In the genomic region with DNA sequence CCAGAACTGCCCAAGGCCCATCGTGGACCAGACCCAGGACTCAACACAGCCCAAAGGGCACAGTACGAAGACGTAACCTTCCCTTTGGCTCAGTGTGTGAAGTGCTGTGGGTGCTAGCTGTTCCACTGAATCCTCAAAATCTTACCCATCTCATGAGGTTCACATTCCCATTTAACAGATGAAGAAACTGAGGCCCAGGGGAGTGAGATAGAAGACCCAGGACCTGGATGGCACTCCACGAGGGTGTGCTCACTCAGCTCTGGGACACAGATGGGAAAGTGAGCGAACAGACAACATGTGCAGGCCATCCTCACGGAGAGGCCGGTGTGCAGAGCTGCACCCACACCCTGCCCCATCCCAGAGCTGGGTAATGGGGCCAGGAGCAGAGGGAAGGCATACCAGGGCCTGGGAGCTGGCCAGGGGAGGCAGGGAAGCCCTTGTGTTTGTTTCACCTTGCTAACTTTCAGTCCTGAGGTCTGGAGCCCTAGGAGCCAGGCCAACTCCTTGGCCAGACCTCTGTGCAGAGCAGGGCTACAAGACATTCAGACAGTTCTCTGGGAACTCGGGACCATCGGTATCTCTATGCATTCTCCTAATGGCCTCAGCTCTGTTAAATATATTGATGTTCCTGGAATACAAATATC, we compare ENCODE assay signal across 20 cellular contexts.
DNase-seq lines count a peak whose midpoint lies in the region; ATAC-seq, FAIRE-seq and TF ChIP-seq lines count a peak whose summit lies in the region.
"Had no signal": no experiment of that assay in that cellular context is flagged by ENCODE, and none has a peak within 500 bp of the region (broad histone marks: within the 10 kb centered on the region; RNA-seq: fewer than 3 reads in every experiment).

No MANE protein-coding gene starts in this region.

- H3K4me1 ChIP-seq in BLaER1 (peaks cover 58% of the 10 kb centered on the region), IMR-90 (ENCODE audit: control insufficient read depth, insufficient read depth, low read length) (peaks cover 29% of the 10 kb centered on the region), mesenchymal stem cell (ENCODE audit: control insufficient read depth, insufficient read depth, low read depth, low read length) (peaks cover 54% of the 10 kb centered on the region)

- no peak overlapping the region for H3K4me3 Mint-ChIP-seq in brain
- H3K4me3 Mint-ChIP-seq: B cell; CD4-positive, alpha-beta T cell; HFFc6 had no signal

- no peak for TF ChIP-seq POLR2A in IMR-90 (IDR thresholded peaks at IDR 0.05; ENCODE audit: low read depth, low read length)

- H2BK20ac ChIP-seq in IMR-90 (ENCODE audit: low read depth, low read length), result no peak overlapping the region

- no peaks in the 10 kb centered on the region for H3K36me3 Mint-ChIP-seq in brain

- no peak for FAIRE-seq in urothelium cell line (lab: Jason Lieb, UNC)
- FAIRE-seq: D721Med, G401.6, GM12892, GM18507, H54 had no signal

- BruUV-seq in IMR-90 (replicated peaks; lab: Mats Ljungman, UMichigan), result no TSS peak

- H3K9me1 ChIP-seq in IMR-90 (ENCODE audit: insufficient read depth, low read length), result peaks cover 12% of the 10 kb centered on the region

- H4K8ac ChIP-seq in IMR-90 (ENCODE audit: low read depth in 2 of 2, low read length in 2 of 2) (no peak overlapping the region), mesenchymal stem cell (ENCODE audit: low read length) (no peak overlapping the region)

- no CpG with 5 or more reads among the region's 9 CpGs for WGBS in IMR-90 (ENCODE audit: extremely low coverage in 2 of 2, insufficient read length in 1 of 2), 2 experiments
- WGBS in mesenchymal stem cell, result 95% methylated on average over 7 of the region's 9 CpGs

- H4K91ac ChIP-seq in IMR-90 (ENCODE audit: insufficient read depth, low read depth, low read length) (no peak overlapping the region), mesenchymal stem cell (ENCODE audit: low read length) (peak overlapping the region; percentile 3)

- H3K4me1 Mint-ChIP-seq in brain, result peaks cover 55% of the 10 kb centered on the region

- no peak for TF ChIP-seq RAD21 in IMR-90 (IDR thresholded peaks at IDR 0.05; ENCODE audit: low read length)

- H3K27ac ChIP-seq in BLaER1, result no peak overlapping the region
- H3K27ac ChIP-seq in IMR-90 (ENCODE audit: insufficient read depth, low read length), result no peak overlapping the region
- H3K27ac ChIP-seq in mesenchymal stem cell (ENCODE audit: low read length, poor library complexity, severe bottlenecking), result no peak overlapping the region
- H3K27ac ChIP-seq: GM23248 had no signal

- no peaks in the 10 kb centered on the region for H3K27me3 Mint-ChIP-seq in brain
- H3K27me3 Mint-ChIP-seq: CD4-positive, alpha-beta T cell had no signal

- no peak overlapping the region for H3K4me3 ChIP-seq in BLaER1
- H3K4me3 ChIP-seq in IMR-90 (ENCODE audit: insufficient read depth, low read depth, low read length), result no peak overlapping the region
- H3K4me3 ChIP-seq in mesenchymal stem cell (ENCODE audit: insufficient read depth in 1 of 2, low read depth in 1 of 2, low read length in 2 of 2), result no peak overlapping the region
- H3K4me3 ChIP-seq: GM23248 had no signal

- peak overlapping the region in 1 of 2 experiments; percentile 91 for H2BK12ac ChIP-seq in mesenchymal stem cell (ENCODE audit: low read length in 2 of 2)

- intact Hi-C loops in IMR-90 (cut with micrococcal nuclease), result no loop called here

- H2BK120ac ChIP-seq in IMR-90 (ENCODE audit: low read depth, low read length) (peak overlapping the region; percentile 22; the same call in 1 of the 2 replicates), mesenchymal stem cell (ENCODE audit: low read depth, low read length) (no peak overlapping the region)

- ATAC-seq in IMR-90 (ENCODE audit: low read depth), result no peak
- no peak for ATAC-seq in stimulated activated naive CD8-positive, alpha-beta T cell treated with anti-CD3 and anti-CD28 coated beads, Interleukin-15, Interleukin-2, amounts not matched to agents 100 U/mL and 50 U/mL, for 24 hours

- no peak overlapping the region for H3K18ac ChIP-seq in IMR-90 (ENCODE audit: low read depth, low read length)
- peak overlapping the region in 1 of 2 experiments; percentile 76 for H3K18ac ChIP-seq in mesenchymal stem cell (ENCODE audit: low read depth in 1 of 2, low read length in 2 of 2)

- TF ChIP-seq CTCF in IMR-90 (conservative IDR thresholded peaks at IDR 0.05; ENCODE audit: low read depth, low read length) (no peak), brain (conservative IDR thresholded peaks at IDR 0.05) (no peak)

- H2AK5ac ChIP-seq in IMR-90 (ENCODE audit: low read depth, low read length) (peak overlapping the region; percentile 29; the same call in 1 of the 2 replicates), mesenchymal stem cell (ENCODE audit: low read length, severe bottlenecking) (peak overlapping the region; percentile 57)

- POLR2A ChIA-PET in IMR-90 (lab: Charles Lee; ENCODE audit: unreplicated experiment), result no interaction called here

- no peak for DNase-seq in IMR-90
- DNase-seq in mesenchymal stem cell, result no peak
- DNase-seq in stimulated activated naive CD8-positive, alpha-beta T cell treated with anti-CD3 and anti-CD28 coated beads, Interleukin-15, Interleukin-2, amounts not matched to agents 100 U/mL and 50 U/mL, for 24 hours, result no peak
- no peak for DNase-seq in urothelium cell line (ENCODE audit: low spot score)
- DNase-seq in cerebellar cortex (ENCODE audit: low spot score), result no peak
- no peak for DNase-seq in NCI-H82 treated with DMSO at 0.1 percent for 48 hours (lab: John Stamatoyannopoulos, UW; ENCODE audit: unreplicated experiment)
- DNase-seq: C1 segment of cervical spinal cord; Caco-2; CD4-positive, alpha-beta T cell; GM23248; HCEC 1CT; HFFc6 had no signal

- no peak overlapping the region for H2AFZ ChIP-seq in IMR-90 (replicated peaks; ENCODE audit: low read length, poor library complexity)
- H2AFZ ChIP-seq in mesenchymal stem cell (ENCODE audit: low read depth, low read length), result no peak overlapping the region
- H2AFZ ChIP-seq: GM23248 had no signal

- H4K5ac ChIP-seq in IMR-90 (ENCODE audit: low read depth, low read length), result no peak overlapping the region

- dilution Hi-C loops in IMR-90 (cut with HindIII; ENCODE audit: low sequenced_read_pairs, unreplicated experiment), result no loop called here

- no peak overlapping the region for H3K9ac ChIP-seq in BLaER1
- H3K9ac ChIP-seq in IMR-90 (ENCODE audit: low read depth, low read length), result no peak overlapping the region
- H3K9ac ChIP-seq in mesenchymal stem cell (ENCODE audit: low read length), result no peak overlapping the region
- H3K9ac ChIP-seq: GM23248 had no signal

- peaks cover 15% of the 10 kb centered on the region for H3K27me3 ChIP-seq in BLaER1
- H3K27me3 ChIP-seq in IMR-90 (ENCODE audit: control insufficient read depth, insufficient read depth, low read length), result no peaks in the 10 kb centered on the region
- H3K27me3 ChIP-seq in mesenchymal stem cell (ENCODE audit: control insufficient read depth in 1 of 2, insufficient read depth in 1 of 2, low read length in 2 of 2), result peaks cover 0 to 4% of the 10 kb centered on the region in 2 experiments

- H3K9me3 ChIP-seq in BLaER1 (no peaks in the 10 kb centered on the region), IMR-90 (ENCODE audit: control insufficient read depth, insufficient read depth, low read length) (no peaks in the 10 kb centered on the region), mesenchymal stem cell (ENCODE audit: control insufficient read depth, low read length) (no peaks in the 10 kb centered on the region)
- H3K9me3 ChIP-seq: Caco-2 had no signal

- H3K14ac ChIP-seq in IMR-90 (replicated peaks; ENCODE audit: low read depth, low read length) (no peak overlapping the region), mesenchymal stem cell (ENCODE audit: low read length in 2 of 2) (peak overlapping the region in 1 of 2 experiments; percentile 46)

- peak overlapping the region; percentile 79; the same call in 1 of the 2 replicates for H3K4me2 ChIP-seq in BLaER1
- H3K4me2 ChIP-seq in IMR-90 (ENCODE audit: low read depth, low read length), result no peak overlapping the region
- no peak overlapping the region for H3K4me2 ChIP-seq in mesenchymal stem cell (ENCODE audit: low read length, poor library complexity, severe bottlenecking)

- no peak overlapping the region for H2BK15ac ChIP-seq in IMR-90 (ENCODE audit: low read depth, low read length)
- H2BK15ac ChIP-seq in mesenchymal stem cell (ENCODE audit: low read depth, poor library complexity, severe bottlenecking), result no peak overlapping the region

- CTCF ChIA-PET in IMR-90 (lab: Yijun Ruan, JAX), result no interaction called here

- H3K79me1 ChIP-seq in IMR-90 (ENCODE audit: low read depth in 1 of 2, low read length in 2 of 2) (peaks cover 5 to 8% of the 10 kb centered on the region in 2 experiments; a peak in 3 of 4 replicates), mesenchymal stem cell (replicated peaks; ENCODE audit: low read length, poor library complexity, severe bottlenecking) (no peaks in the 10 kb centered on the region)

- in situ Hi-C loops in IMR-90 (cut with MboI; ENCODE audit: low sequenced_read_pairs), result no loop called here

- no peak overlapping the region for H3K56ac ChIP-seq in IMR-90 (ENCODE audit: extremely low read depth, insufficient read depth, low read length)

- H2AK9ac ChIP-seq in IMR-90 (replicated peaks; ENCODE audit: low read depth, low read length, poor library complexity), result no peak overlapping the region

- H2BK5ac ChIP-seq in IMR-90 (ENCODE audit: low read depth, low read length, poor library complexity, severe bottlenecking) (no peak overlapping the region), mesenchymal stem cell (ENCODE audit: low read depth, low read length, poor library complexity, severe bottlenecking) (no peak overlapping the region)

- H3K23ac ChIP-seq in IMR-90 (ENCODE audit: low read depth, low read length) (no peak overlapping the region), mesenchymal stem cell (ENCODE audit: low read length in 2 of 2) (no peak overlapping the region)

- H4K20me1 ChIP-seq in BLaER1 (peaks cover 28% of the 10 kb centered on the region; the same call in 1 of the 2 replicates), IMR-90 (ENCODE audit: insufficient read depth, low read length) (no peaks in the 10 kb centered on the region)

- H3K9me3 Mint-ChIP-seq in brain, result peaks cover 0 to 2% (median 0%) of the 10 kb centered on the region in 5 experiments
- H3K9me3 Mint-ChIP-seq: CD4-positive, alpha-beta T cell; HFFc6 had no signal

- no peaks in the 10 kb centered on the region for H3K36me3 ChIP-seq in BLaER1
- H3K36me3 ChIP-seq in IMR-90 (ENCODE audit: control insufficient read depth, insufficient read depth, low read length), result no peaks in the 10 kb centered on the region
- no peaks in the 10 kb centered on the region for H3K36me3 ChIP-seq in mesenchymal stem cell (ENCODE audit: control insufficient read depth in 1 of 2, insufficient read depth in 2 of 2, low read depth in 1 of 2, low read length in 2 of 2)

- H3K27ac Mint-ChIP-seq in brain, result peak overlapping the region in 3 of 5 experiments; percentile 34 to 86 (median 45)
- H3K27ac Mint-ChIP-seq: B cell; CD4-positive, alpha-beta T cell; HFFc6 had no signal

- no peak overlapping the region; the same call in 1 of the 2 replicates for H3K4ac ChIP-seq in IMR-90 (ENCODE audit: low read depth, low read length)
- no peak overlapping the region for H3K4ac ChIP-seq in mesenchymal stem cell (ENCODE audit: low read depth in 1 of 2, low read length in 2 of 2)

TF ChIP-seq in IMR-90, 13 proteins besides CTCF, POLR2A, EP300 and RAD21 (continues in another document):
- no peak for TF ChIP-seq FOS (IDR thresholded peaks at IDR 0.05; ENCODE audit: low read depth, low read length)
